Comparison of ENCODE assay signal across 9 cellular contexts in the genomic region with DNA sequence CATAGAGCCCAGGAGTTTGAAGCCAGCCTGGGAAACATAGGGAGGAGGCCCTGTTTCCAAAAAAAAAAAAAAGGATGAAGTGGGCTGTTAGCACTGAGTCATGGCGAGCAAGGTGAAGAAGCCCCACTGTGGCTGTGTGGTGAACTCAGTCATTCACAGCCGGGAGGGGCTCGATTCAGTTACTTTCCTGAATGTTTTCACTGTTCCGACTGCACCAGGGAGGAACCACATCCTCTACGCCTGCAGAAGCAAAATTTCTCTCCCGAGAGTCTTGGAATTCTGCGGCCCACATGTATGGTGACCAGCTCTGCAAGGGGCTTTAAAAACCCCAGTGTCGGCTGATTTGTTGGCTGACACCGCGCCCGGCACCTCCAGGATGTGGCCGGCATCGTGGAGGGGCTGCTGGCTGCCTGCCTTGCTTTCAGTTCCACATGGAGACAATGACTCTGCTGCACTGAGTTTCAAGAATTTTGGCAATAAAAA. TPM values are rescaled to one million over a fixed set of nuclear protein-coding genes. Genes with fewer than 3 reads are reported as not detected.
DNase-seq lines count a peak whose midpoint lies in the region; ATAC-seq and TF ChIP-seq lines count a peak whose summit lies in the region.
"Had no signal": no experiment of that assay in that cellular context is flagged by ENCODE, and none has a peak within 500 bp of the region (broad histone marks: within the 10 kb centered on the region; RNA-seq: fewer than 3 reads in every experiment).

No MANE protein-coding gene starts in this region.

- CTCF ChIA-PET in CD8-positive, alpha-beta T cell (lab: Charles Lee) = interaction anchor here (1.0 to 1.2 kb wide), 2 partner anchors 29 to 81 kb away, joined by 3 to 5 read pairs; no protein-coding TSS in a partner anchor
- CTCF ChIA-PET in HEK293 (lab: Yijun Ruan, JAX) = no interaction called here

- no peaks in the 10 kb centered on the region for H3F3A ChIP-seq in neural progenitor cell (ENCODE audit: low read depth)

- intact Hi-C loops in CD8-positive, alpha-beta T cell (cut with DNase I, micrococcal nuclease) = loop anchor here in 1 of 2 experiments (2.0 to 5.0 kb wide), 2 partner anchors 20 to 145 kb away; partner anchors contain the start of gene CERK
- intact Hi-C loops in colonic mucosa (cut with DNase I) = no loop called here

- no peak overlapping the region for H3K27ac ChIP-seq in CD8-positive, alpha-beta T cell (ENCODE audit: low read depth, low read length)
- H3K27ac ChIP-seq in HEK293 (ENCODE audit: extremely low read depth, low read depth, low read length) (no peak overlapping the region), colonic mucosa (peak overlapping the region; percentile 14), neural progenitor cell (no peak overlapping the region)

- H3K27me3 ChIP-seq in CD8-positive, alpha-beta T cell (ENCODE audit: insufficient read depth, low read length) = no peaks in the 10 kb centered on the region
- H3K27me3 ChIP-seq in colonic mucosa = no peaks in the 10 kb centered on the region
- H3K27me3 ChIP-seq in neural progenitor cell = no peaks in the 10 kb centered on the region

- peak overlapping the region; percentile 81 for H3K27ac Mint-ChIP-seq in CD8-positive, alpha-beta T cell
- H3K27ac Mint-ChIP-seq in neural progenitor cell = no peak overlapping the region

- no peaks in the 10 kb centered on the region for H3K79me2 ChIP-seq in neural progenitor cell (ENCODE audit: low read depth)

- no peaks in the 10 kb centered on the region for H3K36me3 Mint-ChIP-seq in CD8-positive, alpha-beta T cell
- H3K36me3 Mint-ChIP-seq in neural progenitor cell = no peaks in the 10 kb centered on the region

- no peak for TF ChIP-seq CTCF in CD8-positive, alpha-beta T cell (IDR thresholded peaks at IDR 0.05)
- TF ChIP-seq CTCF in HEK293 (tag by site-specific recombination; IDR thresholded peaks at IDR 0.05) (no peak), colonic mucosa (IDR thresholded peaks at IDR 0.05) (no peak), neural progenitor cell (IDR thresholded peaks at IDR 0.05) (no peak)

- H3K9me3 ChIP-seq in CD8-positive, alpha-beta T cell (ENCODE audit: low read length) = no peaks in the 10 kb centered on the region
- H3K9me3 ChIP-seq in HEK293 (ENCODE audit: control insufficient read depth, insufficient read depth, low read depth, low read length) = no peaks in the 10 kb centered on the region
- H3K9me3 ChIP-seq in colonic mucosa = no peaks in the 10 kb centered on the region
- no peaks in the 10 kb centered on the region for H3K9me3 ChIP-seq in neural progenitor cell (ENCODE audit: low read depth)

- H3K4me3 ChIP-seq in CD8-positive, alpha-beta T cell (ENCODE audit: low read depth, low read length) = no peak overlapping the region
- H3K4me3 ChIP-seq in HEK293 (ENCODE audit: low read depth, low read length) (no peak overlapping the region), colonic mucosa (no peak overlapping the region), neural progenitor cell (no peak overlapping the region)

- H3K36me3 ChIP-seq in CD8-positive, alpha-beta T cell (ENCODE audit: insufficient read depth, low read length) = no peaks in the 10 kb centered on the region
- H3K36me3 ChIP-seq in HEK293 (ENCODE audit: control insufficient read depth in 2 of 2, insufficient read depth in 1 of 2, low read length in 2 of 2) (no peaks in the 10 kb centered on the region), colonic mucosa (no peaks in the 10 kb centered on the region), neural progenitor cell (no peaks in the 10 kb centered on the region)

- peak; percentile 73 for ATAC-seq in CD8-positive, alpha-beta T cell
- no peak for ATAC-seq in GM18867 (IDR thresholded peaks at IDR 0.05; ENCODE audit: unreplicated experiment)
- ATAC-seq: HCT116 had no signal

- POLR2A ChIA-PET in CD8-positive, alpha-beta T cell (lab: Charles Lee) = interaction anchor here (1.1 kb wide), 1 partner anchor 22 kb away, joined by 4 read pairs; no protein-coding TSS in a partner anchor
- POLR2A ChIA-PET in HEK293 (lab: Yijun Ruan, JAX) = interaction anchor here (0.7 kb wide), 1 partner anchor 147 kb away, joined by 3 read pairs; no protein-coding TSS in a partner anchor

- peak in 6 of 7 experiments; percentile 32 to 75 (median 52) for DNase-seq in CD8-positive, alpha-beta T cell
- peak; percentile 55 for DNase-seq in SW480 (ENCODE audit: low spot score)
- no peak for DNase-seq in colonic mucosa
- DNase-seq in neural progenitor cell (ENCODE audit: low spot score) = peak; percentile 0
- no peak for DNase-seq in NCI-H2196 (lab: John Stamatoyannopoulos, UW; ENCODE audit: unreplicated experiment)
- no peak for DNase-seq in mucosa of gallbladder (ENCODE audit: low spot score)

- no peak overlapping the region for H3K4me2 ChIP-seq in neural progenitor cell

- no peaks in the 10 kb centered on the region for H3K27me3 Mint-ChIP-seq in CD8-positive, alpha-beta T cell (ENCODE audit: low read depth)
- peaks cover 3% of the 10 kb centered on the region for H3K27me3 Mint-ChIP-seq in neural progenitor cell (ENCODE audit: insufficient read depth, low read depth)

- peaks cover 22% of the 10 kb centered on the region for H3K4me1 ChIP-seq in CD8-positive, alpha-beta T cell (ENCODE audit: insufficient read depth, low read length)
- H3K4me1 ChIP-seq in HEK293 (ENCODE audit: control insufficient read depth, insufficient read depth, low read length) = no peaks in the 10 kb centered on the region
- peaks cover 23% of the 10 kb centered on the region for H3K4me1 ChIP-seq in colonic mucosa
- peaks cover 11% of the 10 kb centered on the region for H3K4me1 ChIP-seq in neural progenitor cell

- H3K4me3 Mint-ChIP-seq in CD8-positive, alpha-beta T cell = peak overlapping the region; percentile 76
- no peak overlapping the region for H3K4me3 Mint-ChIP-seq in neural progenitor cell

- H2AFZ ChIP-seq in neural progenitor cell (replicated peaks) = no peak overlapping the region

- H3K9ac ChIP-seq in colonic mucosa (ENCODE audit: low read depth in 2 of 2, low read length in 2 of 2) = no peak overlapping the region
- peak overlapping the region; percentile 13 for H3K9ac ChIP-seq in neural progenitor cell

- H3K9me3 Mint-ChIP-seq in CD8-positive, alpha-beta T cell = no peaks in the 10 kb centered on the region
- H3K9me3 Mint-ChIP-seq in neural progenitor cell = no peaks in the 10 kb centered on the region

- peaks cover 33% of the 10 kb centered on the region for H4K20me1 ChIP-seq in neural progenitor cell (ENCODE audit: low read depth)

- H3K4me1 Mint-ChIP-seq in CD8-positive, alpha-beta T cell (ENCODE audit: low read depth) = peaks cover 22% of the 10 kb centered on the region
- peaks cover 12% of the 10 kb centered on the region for H3K4me1 Mint-ChIP-seq in neural progenitor cell

TF ChIP-seq in HEK293, 187 proteins besides CTCF, POLR2A, EP300 and RAD21:
- TF ChIP-seq KLF17 (tag by site-specific recombination; IDR thresholded peaks at IDR 0.05) = peak; percentile 25; the same call in 1 of the 2 replicates
- TF ChIP-seq ZNF274 (IDR thresholded peaks at IDR 0.05; ENCODE audit: low read length) = no peak
- TF ChIP-seq ZNF274 (tag by site-specific recombination; IDR thresholded peaks at IDR 0.05; ENCODE audit: borderline replicate concordance) = no peak
- peak; percentile 69 for TF ChIP-seq ZIC2 (tag by site-specific recombination; IDR thresholded peaks at IDR 0.05)

RNA-seq across cellular contexts. Expression of gene GRAMD4, which starts 27.8 kb away (rescaled TPM):
- total RNA-seq in CD8-positive, alpha-beta T cell = 1 to 10 TPM; 8.4 to 8.7 TPM
- 100 to 1,000 TPM; 118 to 141 TPM for total RNA-seq in colonic mucosa
- total RNA-seq in neural progenitor cell (ENCODE audit: low replicate concordance) = 30.2 and 32.2 TPM in 2 replicates
- total RNA-seq in mucosa of gallbladder = 142 TPM

RNA-seq across cellular contexts. Expression of gene CELSR1, which starts 55.0 kb away (rescaled TPM):
- total RNA-seq in CD8-positive, alpha-beta T cell = 1 to 10 TPM in 1 of 2 experiments, under 1 TPM in 1; 0.92 to 1.0 TPM
- total RNA-seq in colonic mucosa = 1 to 10 TPM; 2.7 to 7.8 TPM
- total RNA-seq in neural progenitor cell (ENCODE audit: low replicate concordance) = 12.3 and 18.0 TPM in 2 replicates
- 6.7 TPM for total RNA-seq in mucosa of gallbladder

Comparison
In these comparisons a context has a peak if more than half of its experiments do, and no peak if none do; other contexts are left out.
1. DNase-seq: peak in CD8-positive, alpha-beta T cell (6 of 7), SW480 (single experiment) and neural progenitor cell (single experiment); none in colonic mucosa (single experiment), NCI-H2196 (single experiment) and mucosa of gallbladder (single experiment).